Comparison of ENCODE assay signal across 16 cellular contexts in the genomic region with DNA sequence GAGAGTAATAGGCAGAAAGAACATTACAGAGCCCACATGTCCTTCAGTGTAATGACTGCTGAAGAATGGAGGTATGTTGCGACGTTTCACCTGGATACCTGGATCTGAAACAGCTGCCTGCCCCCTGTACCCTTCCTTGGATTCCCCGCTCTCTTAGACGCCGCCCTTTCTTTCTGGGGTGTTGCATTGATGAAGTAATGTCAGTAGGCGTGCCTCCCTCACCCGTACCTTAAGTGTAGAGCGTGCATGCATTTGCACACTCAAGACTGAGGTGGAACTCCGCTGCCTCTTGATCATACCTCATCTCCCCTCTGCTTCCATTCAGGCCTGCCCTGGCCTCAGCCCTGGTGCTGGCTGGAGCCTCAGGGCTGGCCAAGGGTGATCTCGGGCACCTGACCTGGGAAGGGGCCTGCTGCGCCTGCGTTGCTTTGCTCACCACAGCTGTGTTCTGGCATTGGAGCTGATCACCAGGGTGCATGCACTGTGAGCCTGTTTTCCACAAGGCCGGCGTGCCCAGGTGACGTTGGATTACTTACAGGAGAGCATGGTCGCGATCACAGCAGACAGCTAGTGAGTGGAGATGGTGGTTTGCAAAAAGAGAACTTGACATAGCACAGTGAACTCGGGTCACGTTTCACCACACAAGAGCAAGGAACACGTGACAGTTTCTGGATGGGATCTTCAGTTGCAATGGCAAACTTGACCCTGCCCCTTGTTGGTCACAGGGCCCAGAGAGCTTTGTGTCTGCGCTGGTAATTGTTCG.
DNase-seq lines count a peak whose midpoint lies in the region; ATAC-seq, FAIRE-seq and TF ChIP-seq lines count a peak whose summit lies in the region.
"Had no signal": no experiment of that assay in that cellular context is flagged by ENCODE, and none has a peak within 500 bp of the region (broad histone marks: within the 10 kb centered on the region; RNA-seq: fewer than 3 reads in every experiment).

No MANE protein-coding gene starts in this region.

- DNase-seq in GM19239 (ENCODE audit: insufficient read length, low spot score): no peak
- DNase-seq in NB4 (ENCODE audit: low read depth): peak; percentile 76
- no peak for DNase-seq in NCI-H1930 (lab: John Stamatoyannopoulos, UW)
- no peak for DNase-seq in SW480 (ENCODE audit: low spot score)
- DNase-seq in activated T-helper 1 cell treated with anti-CD3 and anti-CD28 coated beads, Interleukin-12 subunit alpha, Interleukin-12 subunit beta, Interleukin-2, Interleukin-4 antibody, amounts not matched to agents 30 ng/mL and 10 ng/mL and 1 ng/mL, durations not matched to agents 14 hours and 24 hours and 36 hours (ENCODE audit: low spot score): no peak
- DNase-seq: activated effector memory CD4-positive, alpha-beta T cell treated with anti-CD3 and anti-CD28 coated beads, Interleukin-2, amount 50 U/mL, for 16 hours; DMS 273 treated with DMSO at 0.1 percent for 48 hours; PC-3; stimulated activated CD4-positive, alpha-beta T cell treated with anti-CD3 and anti-CD28 coated beads, Interleukin-4, amount 100 ng/mL, for 24 hours had no signal

- H3K4me1 Mint-ChIP-seq in activated T-helper 1 cell treated with anti-CD3 and anti-CD28 coated beads, Interleukin-12 subunit alpha, Interleukin-12 subunit beta, Interleukin-2, Interleukin-4 antibody, amounts not matched to agents 30 ng/mL and 10 ng/mL and 1 ng/mL, durations not matched to agents 14 hours and 24 hours and 36 hours (ENCODE audit: low read depth): peaks cover 22% of the 10 kb centered on the region

- intact Hi-C loops in activated T-helper 1 cell treated with anti-CD3 and anti-CD28 coated beads, Interleukin-12 subunit alpha, Interleukin-12 subunit beta, Interleukin-2, Interleukin-4 antibody, amounts not matched to agents 30 ng/mL and 10 ng/mL and 1 ng/mL, durations not matched to agents 14 hours and 24 hours and 36 hours (cut with micrococcal nuclease): no loop called here

- no peak overlapping the region for H3K27ac Mint-ChIP-seq in activated T-helper 1 cell treated with anti-CD3 and anti-CD28 coated beads, Interleukin-12 subunit alpha, Interleukin-12 subunit beta, Interleukin-2, Interleukin-4 antibody, amounts not matched to agents 30 ng/mL and 10 ng/mL and 1 ng/mL, durations not matched to agents 14 hours and 24 hours and 36 hours

- H3K9me3 ChIP-seq in neutrophil: no peaks in the 10 kb centered on the region

- H3K27ac ChIP-seq in angular gyrus (ENCODE audit: low read depth, low read length): peak overlapping the region; percentile 4
- peak overlapping the region; percentile 16 for H3K27ac ChIP-seq in neutrophil
- H3K27ac ChIP-seq: hepatocyte had no signal

- H3K36me3 ChIP-seq in neutrophil: peaks cover 5% of the 10 kb centered on the region

- TF ChIP-seq POLR2A in NB4 (IDR thresholded peaks at IDR 0.05; ENCODE audit: extremely low read depth, insufficient read length): no peak

- TF ChIP-seq CTCF in NB4 (IDR thresholded peaks at IDR 0.05; ENCODE audit: low read depth, low read length): no peak
- TF ChIP-seq CTCF in neutrophil (IDR thresholded peaks at IDR 0.05): no peak

- no peaks in the 10 kb centered on the region for H3K9me3 Mint-ChIP-seq in activated T-helper 1 cell treated with anti-CD3 and anti-CD28 coated beads, Interleukin-12 subunit alpha, Interleukin-12 subunit beta, Interleukin-2, Interleukin-4 antibody, amounts not matched to agents 30 ng/mL and 10 ng/mL and 1 ng/mL, durations not matched to agents 14 hours and 24 hours and 36 hours
- H3K9me3 Mint-ChIP-seq: neural crest cell had no signal

- H3K4me3 ChIP-seq in NB4 (ENCODE audit: low read depth, low read length) (no peak overlapping the region), neutrophil (ENCODE audit: low read depth in 1 of 2, low read length in 1 of 2) (no peak overlapping the region)
- H3K4me3 ChIP-seq: hepatocyte had no signal

- no peak overlapping the region for H3K4me3 Mint-ChIP-seq in activated T-helper 1 cell treated with anti-CD3 and anti-CD28 coated beads, Interleukin-12 subunit alpha, Interleukin-12 subunit beta, Interleukin-2, Interleukin-4 antibody, amounts not matched to agents 30 ng/mL and 10 ng/mL and 1 ng/mL, durations not matched to agents 14 hours and 24 hours and 36 hours
- H3K4me3 Mint-ChIP-seq: neural crest cell had no signal

- peaks cover 11% of the 10 kb centered on the region for H3K36me3 Mint-ChIP-seq in activated T-helper 1 cell treated with anti-CD3 and anti-CD28 coated beads, Interleukin-12 subunit alpha, Interleukin-12 subunit beta, Interleukin-2, Interleukin-4 antibody, amounts not matched to agents 30 ng/mL and 10 ng/mL and 1 ng/mL, durations not matched to agents 14 hours and 24 hours and 36 hours (ENCODE audit: low read depth)

- FAIRE-seq in GM19239 (lab: Jason Lieb, UNC): peak; percentile 11
- FAIRE-seq: colon, TTC549 had no signal

- H3K27me3 ChIP-seq in neutrophil: no peaks in the 10 kb centered on the region
- H3K27me3 ChIP-seq: hepatocyte had no signal

- no peaks in the 10 kb centered on the region for H3K27me3 Mint-ChIP-seq in activated T-helper 1 cell treated with anti-CD3 and anti-CD28 coated beads, Interleukin-12 subunit alpha, Interleukin-12 subunit beta, Interleukin-2, Interleukin-4 antibody, amounts not matched to agents 30 ng/mL and 10 ng/mL and 1 ng/mL, durations not matched to agents 14 hours and 24 hours and 36 hours (ENCODE audit: insufficient read depth)

- no peak for ATAC-seq in HG02981 (IDR thresholded peaks at IDR 0.05; ENCODE audit: unreplicated experiment)
- ATAC-seq: PC-3 had no signal

- peaks cover 7% of the 10 kb centered on the region in 2 experiments for H3K4me1 ChIP-seq in neutrophil (ENCODE audit: control insufficient read depth in 1 of 2, insufficient read depth in 1 of 2, low read depth in 1 of 2, low read length in 1 of 2)
